26 cellular contexts compared by ENCODE assay signal in the genomic region with DNA sequence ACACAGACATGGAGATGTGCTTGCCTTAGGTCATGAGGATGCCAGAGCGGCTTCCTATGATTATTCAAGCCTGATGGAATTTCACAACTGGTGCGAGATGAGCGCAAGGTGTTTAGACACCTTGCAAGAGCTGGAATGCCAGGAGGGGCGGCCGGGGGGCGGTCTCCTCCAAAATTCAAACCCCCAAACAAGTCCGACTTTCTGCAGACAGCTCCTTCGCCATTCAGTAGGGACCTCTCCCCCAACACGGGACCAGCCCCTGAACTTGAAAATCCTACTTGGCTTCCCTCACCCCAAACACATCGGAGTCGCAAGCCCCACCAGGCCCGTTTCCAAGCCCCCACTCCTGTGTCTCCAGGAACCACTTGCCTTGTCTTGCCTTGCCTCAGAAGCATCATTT.
DNase-seq lines count a peak whose midpoint lies in the region; ATAC-seq, FAIRE-seq and TF ChIP-seq lines count a peak whose summit lies in the region.
"Had no signal": no experiment of that assay in that cellular context is flagged by ENCODE, and none has a peak within 500 bp of the region (broad histone marks: within the 10 kb centered on the region; RNA-seq: fewer than 3 reads in every experiment).

No MANE protein-coding gene starts in this region.

- intact Hi-C loops in kidney (cut with DNase I) (no loop called here), pancreas (cut with DNase I) (no loop called here), stomach (cut with DNase I; ENCODE audit: low total_unique reads) (no loop called here)

- WGBS in suprapubic skin = 87% methylated on average over 12 of the region's 12 CpGs
- WGBS in pancreas, 2 donors = 83 to 91% methylated on average over 12 of the region's 12 CpGs
- 93% methylated on average over 12 of the region's 12 CpGs for WGBS in stomach, 5 donors

- TF ChIP-seq EP300 in suprapubic skin (IDR thresholded peaks at IDR 0.05) (no peak), stomach (IDR thresholded peaks at IDR 0.05) (no peak)

- no peaks in the 10 kb centered on the region for H3K4me1 ChIP-seq in kidney (ENCODE audit: control insufficient read depth in 1 of 2, insufficient read depth in 1 of 2, low read depth in 1 of 2, low read length in 2 of 2)
- no peaks in the 10 kb centered on the region for H3K4me1 ChIP-seq in suprapubic skin
- no peaks in the 10 kb centered on the region for H3K4me1 ChIP-seq in pancreas
- H3K4me1 ChIP-seq in stomach = no peaks in the 10 kb centered on the region
- H3K4me1 ChIP-seq: BE2C, BLaER1 had no signal

- H3K27me3 ChIP-seq in suprapubic skin (peaks cover 5% of the 10 kb centered on the region), pancreas (no peaks in the 10 kb centered on the region), stomach (no peaks in the 10 kb centered on the region)
- H3K27me3 ChIP-seq: BE2C, BLaER1 had no signal

- TF ChIP-seq POLR2A in suprapubic skin (IDR thresholded peaks at IDR 0.05) = no peak
- no peak for TF ChIP-seq POLR2A in stomach (IDR thresholded peaks at IDR 0.05)

- H3K9me3 ChIP-seq in kidney (ENCODE audit: control insufficient read depth in 1 of 2, low read length in 2 of 2) (no peaks in the 10 kb centered on the region), suprapubic skin (no peaks in the 10 kb centered on the region), pancreas (no peaks in the 10 kb centered on the region), stomach (no peaks in the 10 kb centered on the region)
- H3K9me3 ChIP-seq: BE2C, BLaER1 had no signal

- FAIRE-seq in kidney (lab: Jason Lieb, UNC) (no peak), pancreas (lab: Jason Lieb, UNC) (no peak)
- FAIRE-seq: A204.1, GM12891 had no signal

- DNase-seq in islet precursor cell (peak; percentile 34), kidney (peak; percentile 38), mesenteric fat pad (ENCODE audit: low spot score) (peak; percentile 88), suprapubic skin (ENCODE audit: low spot score in 2 of 2) (peak; percentile 37 to 70), pancreas (no peak), NCI-H1417 (lab: John Stamatoyannopoulos, UW) (no peak), stomach (no peak)
- DNase-seq: 8988T; ACHN; BE2C; C1 segment of cervical spinal cord; CD4-positive, alpha-beta memory T cell; CD4-positive, CD25-positive, alpha-beta regulatory T cell; CD8-positive, alpha-beta memory T cell; COR-L47; DMS 273 treated with DMSO at 0.1 percent for 48 hours; DMS153; DMS53; DMS79; DND-41; EL; GDM1 had no signal

- ATAC-seq in pancreas = no peak
- no peak for ATAC-seq in GM18870 (IDR thresholded peaks at IDR 0.05; ENCODE audit: unreplicated experiment)

- H3K27ac ChIP-seq in kidney (ENCODE audit: low read depth in 2 of 2, low read length in 2 of 2) = no peak overlapping the region
- H3K27ac ChIP-seq in suprapubic skin = no peak overlapping the region
- H3K27ac ChIP-seq in pancreas = no peak overlapping the region
- H3K27ac ChIP-seq in stomach = no peak overlapping the region
- H3K27ac ChIP-seq: BLaER1 had no signal

- no peaks in the 10 kb centered on the region for H3K36me3 ChIP-seq in kidney (ENCODE audit: control insufficient read depth in 1 of 2, insufficient read depth in 2 of 2, low read length in 2 of 2)
- no peaks in the 10 kb centered on the region for H3K36me3 ChIP-seq in suprapubic skin
- H3K36me3 ChIP-seq in pancreas = no peaks in the 10 kb centered on the region
- H3K36me3 ChIP-seq in stomach = no peaks in the 10 kb centered on the region
- H3K36me3 ChIP-seq: BE2C, BLaER1 had no signal

- H3K9ac ChIP-seq in kidney (ENCODE audit: low read length in 2 of 2) = no peak overlapping the region
- H3K9ac ChIP-seq: BLaER1 had no signal

- no peak for TF ChIP-seq CTCF in kidney (IDR thresholded peaks at IDR 0.05; ENCODE audit: borderline replicate concordance, extremely low read depth, insufficient read depth)
- no peak for TF ChIP-seq CTCF in suprapubic skin (IDR thresholded peaks at IDR 0.05)
- no peak for TF ChIP-seq CTCF in pancreas (IDR thresholded peaks at IDR 0.05)
- no peak for TF ChIP-seq CTCF in stomach (IDR thresholded peaks at IDR 0.05)

- H3K4me3 ChIP-seq in kidney (ENCODE audit: low read length in 2 of 2) = no peak overlapping the region
- no peak overlapping the region for H3K4me3 ChIP-seq in suprapubic skin
- no peak overlapping the region for H3K4me3 ChIP-seq in pancreas
- H3K4me3 ChIP-seq in stomach = no peak overlapping the region
- H3K4me3 ChIP-seq: BLaER1 had no signal

Comparison
In these comparisons a context has a peak if more than half of its experiments do, and no peak if none do; other contexts are left out.
1. DNase-seq: peak in islet precursor cell (single experiment), kidney (single experiment), mesenteric fat pad (single experiment) and suprapubic skin (2 of 2); none in pancreas (0 of 6), NCI-H1417 (0 of 3) and stomach (single experiment).